ENCODE assay signal across 8 cellular contexts in the genomic region with DNA sequence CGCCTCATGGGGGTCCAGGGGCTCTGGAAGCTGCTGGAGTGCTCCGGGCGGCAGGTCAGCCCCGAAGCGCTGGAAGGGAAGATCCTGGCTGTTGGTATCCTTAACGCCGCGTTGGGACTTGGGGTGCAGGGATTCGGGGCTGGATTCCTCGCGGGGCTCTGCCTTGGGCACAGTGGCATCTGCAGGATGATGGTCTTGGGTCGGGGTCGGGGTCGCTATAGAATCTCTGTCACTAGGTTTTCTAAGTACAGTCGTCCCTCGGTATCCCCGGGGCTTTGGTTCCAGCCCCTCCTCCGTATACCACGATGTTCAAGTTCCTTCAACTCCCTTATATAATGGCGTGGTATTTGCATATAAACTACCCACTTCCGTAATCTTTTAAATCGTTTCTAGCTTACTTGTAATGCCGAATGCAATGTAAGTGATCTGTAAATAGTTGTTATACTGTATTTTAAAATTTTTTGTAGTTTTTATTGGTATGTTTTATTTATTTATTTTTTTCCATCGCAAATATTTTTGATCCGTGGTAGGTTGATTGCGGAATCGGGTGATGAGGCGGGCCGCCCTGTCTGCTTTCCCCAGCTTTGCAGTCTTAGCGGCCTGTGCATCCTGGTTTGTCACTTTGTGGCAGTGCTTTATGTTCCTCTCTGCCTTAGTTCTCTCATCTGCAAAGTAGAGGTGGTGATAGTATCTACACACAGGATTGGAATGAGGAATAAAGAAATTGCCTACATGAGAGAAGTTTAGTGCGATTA. TPM values are rescaled to one million over a fixed set of nuclear protein-coding genes. Genes with fewer than 3 reads are reported as not detected.
DNase-seq lines count a peak whose midpoint lies in the region; ATAC-seq lines count a peak whose summit lies in the region.

No MANE protein-coding gene starts in this region.

- H3K9me3 ChIP-seq in SJCRH30 (replicated peaks): no peaks in the 10 kb centered on the region

- H3K4me1 Mint-ChIP-seq in activated naive CD8-positive, alpha-beta T cell treated with anti-CD3 and anti-CD28 coated beads, Interleukin-2, amount 50 U/mL, for 24 hours: peaks cover 45% of the 10 kb centered on the region

- H3K27ac ChIP-seq in SJCRH30: peak overlapping the region; percentile 82

- peak overlapping the region; percentile 65 for H3K4me3 ChIP-seq in SJCRH30

- H3K27ac Mint-ChIP-seq in activated naive CD8-positive, alpha-beta T cell treated with anti-CD3 and anti-CD28 coated beads, Interleukin-2, amount 50 U/mL, for 24 hours: peak overlapping the region; percentile 95

- ATAC-seq in GM21447 (IDR thresholded peaks at IDR 0.05; ENCODE audit: unreplicated experiment) (peak; percentile 41), left cardiac atrium (peak; percentile 24 to 57)
- peak; percentile 37 for ATAC-seq in activated naive CD8-positive, alpha-beta T cell treated with anti-CD3 and anti-CD28 coated beads, Interleukin-2, amount 50 U/mL, for 24 hours

- H3K9me3 Mint-ChIP-seq in activated naive CD8-positive, alpha-beta T cell treated with anti-CD3 and anti-CD28 coated beads, Interleukin-2, amount 50 U/mL, for 24 hours: no peaks in the 10 kb centered on the region

- DNase-seq in DMS79 treated with DMSO at 0.1 percent for 48 hours (lab: John Stamatoyannopoulos, UW): peak; percentile 68
- DNase-seq in HT1080 (ENCODE audit: low read depth): peak; percentile 30
- DNase-seq in SJCRH30: peak; percentile 16 to 50
- DNase-seq in activated naive CD8-positive, alpha-beta T cell treated with anti-CD3 and anti-CD28 coated beads, Interleukin-2, amount 50 U/mL, for 24 hours: peak; percentile 53
- DNase-seq in left cardiac atrium: peak; percentile 50
- DNase-seq in putamen (ENCODE audit: low spot score): peak; percentile 30
- DNase-seq in H4 (ENCODE audit: low spot score): no peak

- H3K4me1 ChIP-seq in SJCRH30: peaks cover 3% of the 10 kb centered on the region; the same call in 1 of the 2 replicates

- intact Hi-C loops in left cardiac atrium (cut with DNase I): loop anchor here in 1 of 2 donors (2.0 to 10.0 kb wide), 4 partner anchors 72 to 266 kb away; a partner anchor contains a TSS

- peaks cover 7% of the 10 kb centered on the region for H3K36me3 Mint-ChIP-seq in activated naive CD8-positive, alpha-beta T cell treated with anti-CD3 and anti-CD28 coated beads, Interleukin-2, amount 50 U/mL, for 24 hours (ENCODE audit: low read depth)

- H3K4me3 Mint-ChIP-seq in activated naive CD8-positive, alpha-beta T cell treated with anti-CD3 and anti-CD28 coated beads, Interleukin-2, amount 50 U/mL, for 24 hours: peak overlapping the region; percentile 90

- no peaks in the 10 kb centered on the region for H3K27me3 ChIP-seq in SJCRH30

- H3K36me3 ChIP-seq in SJCRH30: no peaks in the 10 kb centered on the region

- peaks cover 2% of the 10 kb centered on the region for H3K27me3 Mint-ChIP-seq in activated naive CD8-positive, alpha-beta T cell treated with anti-CD3 and anti-CD28 coated beads, Interleukin-2, amount 50 U/mL, for 24 hours

RNA-seq across cellular contexts. Expression of a gene that starts 0.6 kb away (rescaled TPM):
- 51.9 and 61.9 TPM in 2 replicates for total RNA-seq in HT1080 (2014; rRNA removed; shearing (Covaris generic))
- 30.1 and 36.8 TPM in 2 replicates for polyA plus RNA-seq in HT1080 (2015; cell fraction: cytosol; rRNA removed)
- 136 and 142 TPM in 2 replicates for polyA plus RNA-seq in HT1080 (2015; cell fraction: nucleus; rRNA removed)
- total RNA-seq in SJCRH30 (2014; rRNA removed; shearing (Covaris generic)): 24.5 and 28.4 TPM in 2 replicates
- total RNA-seq in left cardiac atrium: 10 to 100 TPM; 27.5 to 30.6 TPM
- 16.4 and 33.3 TPM in 2 replicates for total RNA-seq in H4 (2014; rRNA removed; shearing (Covaris generic))

RNA-seq across cellular contexts. Expression of a gene that starts 47.5 kb away (rescaled TPM):
- 27.7 and 27.8 TPM in 2 replicates for total RNA-seq in HT1080 (2014; rRNA removed; shearing (Covaris generic))
- polyA plus RNA-seq in HT1080 (2015; cell fraction: cytosol; rRNA removed): 32.8 and 34.0 TPM in 2 replicates
- polyA plus RNA-seq in HT1080 (2015; cell fraction: nucleus; rRNA removed): 58.3 and 69.8 TPM in 2 replicates
- 10.6 and 12.5 TPM in 2 replicates for total RNA-seq in SJCRH30 (2014; rRNA removed; shearing (Covaris generic))
- total RNA-seq in left cardiac atrium: 10 to 100 TPM; 27.7 to 29.1 TPM
- 1.4 and 6.3 TPM in 2 replicates for total RNA-seq in H4 (2014; rRNA removed; shearing (Covaris generic))

RNA-seq across cellular contexts. Expression of a gene that starts 47.7 kb away (rescaled TPM):
- 19.9 and 26.1 TPM in 2 replicates for total RNA-seq in HT1080 (2014; rRNA removed; shearing (Covaris generic))
- polyA plus RNA-seq in HT1080 (2015; cell fraction: cytosol; rRNA removed): 15.6 and 16.2 TPM in 2 replicates
- polyA plus RNA-seq in HT1080 (2015; cell fraction: nucleus; rRNA removed): 29.4 and 51.6 TPM in 2 replicates
- total RNA-seq in SJCRH30 (2014; rRNA removed; shearing (Covaris generic)): 31.3 and 32.2 TPM in 2 replicates
- 1 to 10 TPM; 4.0 to 4.3 TPM for total RNA-seq in left cardiac atrium
- total RNA-seq in H4 (2014; rRNA removed; shearing (Covaris generic)): 14.9 and 22.2 TPM in 2 replicates
